20 cellular contexts compared by ENCODE assay signal in the genomic region with DNA sequence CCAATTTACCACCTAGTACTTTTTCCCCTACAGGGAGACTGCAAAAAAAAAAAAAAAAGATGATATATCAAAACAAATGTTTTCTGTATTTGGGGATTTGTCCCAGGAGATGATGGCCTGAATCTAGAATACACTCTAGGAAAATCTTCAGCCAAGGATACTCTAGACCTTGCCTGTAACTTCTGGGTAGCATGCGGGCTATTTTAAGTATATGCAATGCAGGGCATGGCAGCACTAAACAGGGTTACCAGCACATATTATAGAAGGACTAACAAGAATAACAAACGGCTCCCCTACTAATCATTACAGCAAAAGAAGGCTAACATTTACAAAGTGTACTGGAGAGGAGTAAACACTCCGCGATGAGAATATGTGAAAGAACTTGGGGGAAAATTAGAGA.
"Had no signal": no experiment of that assay in that cellular context is flagged by ENCODE, and none has a peak within 500 bp of the region (broad histone marks: within the 10 kb centered on the region; RNA-seq: fewer than 3 reads in every experiment).

No MANE protein-coding gene starts in this region.

- H3K4me3 ChIP-seq: K562, SJSA1, SK-N-MC had no signal

- DNase-seq: Kasumi-1, MM.1S, NCI-H1092 treated with DMSO at 0.1 percent for 48 hours, NCI-H1436, NCI-H187, NCI-H2029, NCI-H2081 treated with DMSO at 0.1 percent for 48 hours, NCI-H2171, NCI-H226, NCI-H446, NCI-H524, NCI-H526 treated with DMSO at 0.1 percent for 48 hours, NCI-H774, RPMI8226, SIG-M5 had no signal

- H3K27me3 ChIP-seq: SJSA1 had no signal

- H3K36me3 ChIP-seq: SJSA1 had no signal

- ATAC-seq: K562 had no signal

- H3K9me3 ChIP-seq: SJSA1 had no signal

- H3K27ac ChIP-seq: HL-60, KMS-11, SJSA1, SK-N-MC had no signal
